In the genomic region with DNA sequence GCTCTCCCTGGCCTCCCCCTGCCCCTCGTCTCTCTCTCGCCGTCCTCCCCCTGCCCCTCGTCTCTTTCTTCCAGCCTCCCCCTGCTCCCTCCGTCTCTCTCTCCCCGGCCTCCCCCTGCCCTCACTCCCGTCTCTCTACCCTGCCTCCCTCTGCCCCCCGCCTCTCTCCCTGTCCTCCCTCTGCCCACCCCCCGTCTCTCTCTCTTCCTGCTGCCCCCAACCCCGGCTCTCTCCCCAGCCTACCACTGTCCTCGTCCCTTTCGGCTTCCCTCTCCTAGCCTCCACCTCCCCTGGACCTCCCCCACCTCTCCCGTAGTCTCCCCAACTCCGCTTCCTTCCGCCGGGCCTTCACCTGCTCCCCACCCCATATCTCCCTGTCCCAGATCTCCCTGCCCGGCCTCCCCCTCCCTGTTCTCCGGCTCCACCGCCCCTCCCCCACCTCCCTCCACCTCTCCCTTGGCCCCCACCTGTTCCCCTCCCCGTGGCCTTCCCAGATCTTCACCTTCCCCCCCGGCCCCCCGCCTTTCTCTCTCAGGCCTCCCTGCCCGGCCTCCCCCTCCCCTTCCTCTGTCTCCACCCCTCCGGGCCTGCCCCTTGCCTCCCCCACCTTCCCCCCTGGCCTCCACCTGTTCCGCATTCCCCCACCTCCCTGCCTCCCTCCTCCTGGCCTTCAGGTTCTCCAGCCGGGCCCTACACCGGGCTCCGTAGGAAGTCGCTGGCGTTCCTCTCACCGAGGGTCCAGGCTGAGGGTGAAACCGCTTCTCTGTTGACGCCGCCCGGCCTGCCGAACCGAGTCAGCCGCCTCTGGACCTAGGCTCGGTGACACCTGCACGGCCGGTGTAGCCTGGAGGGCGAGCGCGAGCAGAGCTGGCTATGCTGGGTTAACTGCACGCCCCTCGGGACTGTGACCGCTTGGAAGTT, we compare ENCODE assay signal across 8 cellular contexts. TPM values are rescaled to one million over a fixed set of nuclear protein-coding genes. Genes with fewer than 3 reads are reported as not detected.
A peak's percentile ranks its signal among the peaks of the same experiment; 100 is the strongest.
DNase-seq lines count a peak whose midpoint lies in the region; ATAC-seq, FAIRE-seq and TF ChIP-seq lines count a peak whose summit lies in the region.

No MANE protein-coding gene starts in this region.

- peak overlapping the region; percentile 97 for H3K4me2 ChIP-seq in keratinocyte (ENCODE audit: control insufficient read depth, extremely low read depth, insufficient read depth, low read depth, low read length)

- POLR2A ChIA-PET in HEK293 (lab: Yijun Ruan, JAX): interaction anchor here (0.8 kb wide), 1 partner anchor 636 kb away, joined by 6 read pairs; no protein-coding TSS in a partner anchor
- POLR2A ChIA-PET in activated naive CD8-positive, alpha-beta T cell treated with anti-CD3 and anti-CD28 coated beads, Interleukin-2, amount 10 ng/mL, durations not matched to agents 7 days and 5 days (lab: Charles Lee): interaction anchor here (2.4 to 2.9 kb wide), 3 partner anchors 45 to 97 kb away, joined by 11 to 17 read pairs (median 16); partner anchors contain the start of gene COX19

- H2AFZ ChIP-seq in ACC112 (ENCODE audit: low read length, unreplicated experiment) (no peak overlapping the region), keratinocyte (ENCODE audit: control insufficient read depth, low read length) (no peak overlapping the region)

- TF ChIP-seq CTCF in HEK293 (tag by site-specific recombination; IDR thresholded peaks at IDR 0.05) (no peak), keratinocyte (optimal IDR thresholded peaks at IDR 0.05 in 1 of 3, IDR thresholded peaks at IDR 0.05 in 1 of 3, conservative IDR thresholded peaks at IDR 0.05 in 1 of 3; ENCODE audit: extremely low read depth in 1 of 3, insufficient read depth in 2 of 3, low read length in 3 of 3) (no peak), suprapubic skin (IDR thresholded peaks at IDR 0.05) (no peak)

- H3K4me3 Mint-ChIP-seq in activated naive CD8-positive, alpha-beta T cell treated with anti-CD3 and anti-CD28 coated beads, Interleukin-2, amount 10 ng/mL, durations not matched to agents 7 days and 5 days: peak overlapping the region; percentile 100

- H3K27me3 ChIP-seq in ACC112 (ENCODE audit: insufficient read depth, low read length) (no peaks in the 10 kb centered on the region), keratinocyte (ENCODE audit: control insufficient read depth, extremely low read depth, insufficient read depth, low read length) (no peaks in the 10 kb centered on the region), suprapubic skin (no peaks in the 10 kb centered on the region)

- H3K4me3 ChIP-seq in ACC112 (ENCODE audit: low read depth, low read length): peak overlapping the region; percentile 87
- peak overlapping the region; percentile 94 for H3K4me3 ChIP-seq in HEK293 (ENCODE audit: low read depth, low read length)
- peak overlapping the region; percentile 74 to 86 (median 80) for H3K4me3 ChIP-seq in keratinocyte (ENCODE audit: control insufficient read depth in 2 of 3, extremely low read depth in 1 of 3, insufficient read depth in 2 of 3, low read depth in 1 of 3, low read length in 3 of 3)
- peak overlapping the region; percentile 87 for H3K4me3 ChIP-seq in suprapubic skin

- dilution Hi-C loops in keratinocyte (cut with MboI; ENCODE audit: extremely low pct_ligation_motif_present, low sequenced_read_pairs): no loop called here

- peak overlapping the region; percentile 80 for H3K9ac ChIP-seq in keratinocyte (ENCODE audit: control insufficient read depth, extremely low read depth, insufficient read depth, low read length)

- no peaks in the 10 kb centered on the region for H3K9me3 ChIP-seq in HEK293 (ENCODE audit: control insufficient read depth, insufficient read depth, low read depth, low read length)
- no peaks in the 10 kb centered on the region for H3K9me3 ChIP-seq in keratinocyte (ENCODE audit: control insufficient read depth, low read depth, low read length)
- no peaks in the 10 kb centered on the region for H3K9me3 ChIP-seq in suprapubic skin

- H4K20me1 ChIP-seq in keratinocyte (ENCODE audit: control insufficient read depth, extremely low read depth, insufficient read depth, low read length): peaks cover under 1% of the 10 kb centered on the region

- H3K4me1 ChIP-seq in ACC112 (ENCODE audit: control insufficient read depth, insufficient read depth, low read length, unreplicated experiment) (peaks cover 22% of the 10 kb centered on the region), HEK293 (ENCODE audit: control insufficient read depth, insufficient read depth, low read length) (no peaks in the 10 kb centered on the region), keratinocyte (ENCODE audit: control insufficient read depth, extremely low read depth, insufficient read depth, low read length) (peaks cover 17% of the 10 kb centered on the region), suprapubic skin (peaks cover 66% of the 10 kb centered on the region)

- peak overlapping the region; percentile 98 for H3K27ac Mint-ChIP-seq in activated naive CD8-positive, alpha-beta T cell treated with anti-CD3 and anti-CD28 coated beads, Interleukin-2, amount 10 ng/mL, durations not matched to agents 7 days and 5 days

- DNase-seq in activated naive CD8-positive, alpha-beta T cell treated with anti-CD3 and anti-CD28 coated beads, Interleukin-2, amount 10 ng/mL, durations not matched to agents 7 days and 5 days: no peak
- DNase-seq in keratinocyte (ENCODE audit: low read depth, low spot score) (no peak), suprapubic skin (ENCODE audit: low spot score in 2 of 2) (peak in 1 of 2 donors; percentile 77), HCEC 1CT (no peak), dedifferentiated amniotic fluid mesenchymal stem cell (ENCODE audit: extremely low spot score) (no peak)

- WGBS in suprapubic skin: 5% methylated on average over 29 of the region's 47 CpGs

- TF ChIP-seq POLR2A in suprapubic skin (IDR thresholded peaks at IDR 0.05): no peak

- H3K27ac ChIP-seq in ACC112 (ENCODE audit: low read depth, low read length): peak overlapping the region; percentile 33; the same call in 1 of the 2 replicates
- H3K27ac ChIP-seq in HEK293 (ENCODE audit: extremely low read depth, low read depth, low read length): peak overlapping the region; percentile 80; the same call in 1 of the 2 replicates
- H3K27ac ChIP-seq in keratinocyte (ENCODE audit: control insufficient read depth, insufficient read depth, low read length): peak overlapping the region; percentile 71
- peak overlapping the region; percentile 88 for H3K27ac ChIP-seq in suprapubic skin

- H3K9me1 ChIP-seq in keratinocyte (ENCODE audit: control insufficient read depth, extremely low read depth, insufficient read depth, low read length): no peaks in the 10 kb centered on the region

- TF ChIP-seq EP300 in suprapubic skin (IDR thresholded peaks at IDR 0.05): no peak

- peaks cover 2% of the 10 kb centered on the region for H3K36me3 Mint-ChIP-seq in activated naive CD8-positive, alpha-beta T cell treated with anti-CD3 and anti-CD28 coated beads, Interleukin-2, amount 10 ng/mL, durations not matched to agents 7 days and 5 days

- peaks cover 46% of the 10 kb centered on the region for H3K79me2 ChIP-seq in ACC112 (ENCODE audit: control insufficient read depth, insufficient read depth, low read length, unreplicated experiment)
- H3K79me2 ChIP-seq in keratinocyte (ENCODE audit: control insufficient read depth, insufficient read depth, low read length): peaks cover 54% of the 10 kb centered on the region

- no peaks in the 10 kb centered on the region for H3K9me3 Mint-ChIP-seq in activated naive CD8-positive, alpha-beta T cell treated with anti-CD3 and anti-CD28 coated beads, Interleukin-2, amount 10 ng/mL, durations not matched to agents 7 days and 5 days

- CTCF ChIA-PET in HEK293 (lab: Yijun Ruan, JAX): no interaction called here

- no peak for ATAC-seq in activated naive CD8-positive, alpha-beta T cell treated with anti-CD3 and anti-CD28 coated beads, Interleukin-2, amount 10 ng/mL, durations not matched to agents 7 days and 5 days (ENCODE audit: low read depth)
- no peak for ATAC-seq in HG02642 (IDR thresholded peaks at IDR 0.05; ENCODE audit: poor library complexity, unreplicated experiment)

- no peak for FAIRE-seq in keratinocyte (lab: Jason Lieb, UNC)

- H3K36me3 ChIP-seq in ACC112 (ENCODE audit: insufficient read depth, low read length) (peaks cover 8% of the 10 kb centered on the region; the same call in 1 of the 2 replicates), HEK293 (ENCODE audit: control insufficient read depth in 2 of 2, insufficient read depth in 1 of 2, low read length in 2 of 2) (peaks cover 0 to 34% of the 10 kb centered on the region in 2 experiments; a peak in 1 of 3 replicates), keratinocyte (ENCODE audit: control insufficient read depth in 2 of 2, extremely low read depth in 1 of 2, insufficient read depth in 2 of 2, low read length in 2 of 2) (peaks cover 10 to 17% of the 10 kb centered on the region in 2 experiments), suprapubic skin (peaks cover 6% of the 10 kb centered on the region)

- no peaks in the 10 kb centered on the region for H3K27me3 Mint-ChIP-seq in activated naive CD8-positive, alpha-beta T cell treated with anti-CD3 and anti-CD28 coated beads, Interleukin-2, amount 10 ng/mL, durations not matched to agents 7 days and 5 days

- peaks cover 19% of the 10 kb centered on the region for H3K4me1 Mint-ChIP-seq in activated naive CD8-positive, alpha-beta T cell treated with anti-CD3 and anti-CD28 coated beads, Interleukin-2, amount 10 ng/mL, durations not matched to agents 7 days and 5 days

RNA-seq across cellular contexts. Expression of gene GET4, which starts 1.2 kb away (rescaled TPM):
- total RNA-seq in activated naive CD8-positive, alpha-beta T cell treated with anti-CD3 and anti-CD28 coated beads, Interleukin-2, amount 10 ng/mL, durations not matched to agents 7 days and 5 days: 10 to 100 TPM; 44.1 to 44.7 TPM
- 21.1 to 32.0 TPM (median 22.9 TPM) in 3 replicates for polyA plus RNA-seq in keratinocyte
- 40.4 TPM for polyA plus RNA-seq in keratinocyte (2011; ENCODE audit: low read depth)
- polyA plus RNA-seq in keratinocyte (2011; cell fraction: cytosol; rRNA removed): 14.0 and 26.1 TPM in 2 replicates
- polyA plus RNA-seq in keratinocyte (2011; cell fraction: nucleus; rRNA removed): 50.3 and 70.5 TPM in 2 replicates
- polyA plus RNA-seq in keratinocyte (2012; ENCODE audit: low replicate concordance): 26.7 and 47.3 TPM in 2 replicates
- 9.3 to 11.1 TPM (median 10.1 TPM) in 3 replicates for polyA minus RNA-seq in keratinocyte
- 33.4 TPM for polyA minus RNA-seq in keratinocyte (2011; cell fraction: cytosol; rRNA and poly(A)+ RNA removed)
- polyA minus RNA-seq in keratinocyte (2011; cell fraction: nucleus; rRNA and poly(A)+ RNA removed): 10.4 and 14.1 TPM in 2 replicates
- 10 to 100 TPM; 27.7 to 58.2 (median 47.8) TPM for total RNA-seq in suprapubic skin

RNA-seq across cellular contexts. Expression of gene SUN1, which starts 45.3 kb away (rescaled TPM):
- 10 to 100 TPM; 86.3 to 86.7 TPM for total RNA-seq in activated naive CD8-positive, alpha-beta T cell treated with anti-CD3 and anti-CD28 coated beads, Interleukin-2, amount 10 ng/mL, durations not matched to agents 7 days and 5 days
- 164 to 176 TPM (median 166 TPM) in 3 replicates for polyA plus RNA-seq in keratinocyte
- polyA plus RNA-seq in keratinocyte (2011; ENCODE audit: low read depth): 137 TPM
- polyA plus RNA-seq in keratinocyte (2011; cell fraction: cytosol; rRNA removed): 31.1 and 40.2 TPM in 2 replicates
- 411 and 514 TPM in 2 replicates for polyA plus RNA-seq in keratinocyte (2011; cell fraction: nucleus; rRNA removed)
- 103 and 107 TPM in 2 replicates for polyA plus RNA-seq in keratinocyte (2012; ENCODE audit: low replicate concordance)
- 141 to 263 TPM (median 162 TPM) in 3 replicates for polyA minus RNA-seq in keratinocyte
- 93.2 TPM for polyA minus RNA-seq in keratinocyte (2011; cell fraction: cytosol; rRNA and poly(A)+ RNA removed)
- polyA minus RNA-seq in keratinocyte (2011; cell fraction: nucleus; rRNA and poly(A)+ RNA removed): 326 and 435 TPM in 2 replicates
- total RNA-seq in suprapubic skin: 100 to 1,000 TPM; 225 to 475 (median 263) TPM

Comparison
In these comparisons a context has a peak if more than half of its experiments do, and no peak if none do; other contexts are left out.
1. H3K27ac ChIP-seq: peak in every context shown above with its lines; median percentile 88 in suprapubic skin; 80 in HEK293; 71 in keratinocyte; 33 in ACC112.